ENCODE assay signal across 14 cellular contexts in the genomic region with DNA sequence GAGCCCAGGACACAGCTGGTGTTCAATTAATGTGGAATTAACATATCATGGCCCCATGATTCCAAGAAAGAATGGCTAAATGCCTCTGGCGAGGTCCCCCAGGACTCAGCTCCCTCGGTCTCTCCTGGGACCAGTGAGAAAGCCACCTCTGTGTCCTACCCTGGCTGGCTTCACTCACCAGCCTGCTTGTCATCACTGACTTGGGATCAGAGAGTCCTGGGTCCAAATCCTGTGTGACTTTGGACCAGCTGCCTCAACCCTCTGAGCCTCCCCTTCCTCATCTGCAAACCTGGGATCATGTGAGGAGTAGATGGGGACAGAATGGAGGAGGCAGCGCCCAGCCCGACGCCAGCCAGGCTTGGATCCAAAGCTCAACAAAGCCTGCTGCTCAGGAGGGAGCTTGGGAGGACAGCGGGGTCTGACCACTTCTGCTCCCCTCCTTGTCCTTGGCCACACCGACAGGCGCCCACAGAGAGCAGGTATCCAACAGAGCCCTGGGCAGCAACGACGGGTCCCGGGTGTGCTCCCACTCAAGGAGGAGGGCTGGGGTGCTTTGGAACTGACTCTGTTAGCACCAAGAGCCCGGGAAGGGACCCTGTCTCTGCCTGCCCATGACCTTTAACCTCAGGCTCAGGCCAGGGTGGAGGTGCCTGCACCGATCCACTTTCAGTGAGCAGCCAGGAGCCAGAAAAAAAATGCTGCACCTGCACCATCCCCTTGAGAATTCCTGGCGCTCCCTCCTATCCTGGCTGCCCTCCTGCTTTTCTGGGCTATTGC. TPM values are rescaled to one million over a fixed set of nuclear protein-coding genes. Genes with fewer than 3 reads are reported as not detected.
DNase-seq lines count a peak whose midpoint lies in the region; ATAC-seq and TF ChIP-seq lines count a peak whose summit lies in the region.
"Had no signal": no experiment of that assay in that cellular context is flagged by ENCODE, and none has a peak within 500 bp of the region (broad histone marks: within the 10 kb centered on the region; RNA-seq: fewer than 3 reads in every experiment).

No MANE protein-coding gene starts in this region.

- peaks cover 4 to 26% (median 19%) of the 10 kb centered on the region in 4 donors for H3K4me1 ChIP-seq in Peyer's patch
- H3K4me1 ChIP-seq in iPS-18a (ENCODE audit: control insufficient read depth, low read depth, low read length) = peaks cover 19% of the 10 kb centered on the region
- peaks cover 18% of the 10 kb centered on the region for H3K4me1 ChIP-seq in testis
- H3K4me1 ChIP-seq: prostate gland had no signal

- H3K27ac ChIP-seq in Peyer's patch = no peak overlapping the region
- H3K27ac ChIP-seq in iPS-18a (ENCODE audit: low read length) = no peak overlapping the region
- H3K27ac ChIP-seq in testis = no peak overlapping the region
- H3K27ac ChIP-seq: prostate gland, thoracic aorta had no signal

- peaks cover 3% of the 10 kb centered on the region for H3K36me3 Mint-ChIP-seq in activated T-cell treated with anti-CD3 and anti-CD28 coated beads, Interleukin-2, amount 50 U/mL, for 24 hours (ENCODE audit: low read depth)
- H3K36me3 Mint-ChIP-seq in activated T-cell treated with anti-CD3 and anti-CD28 coated beads, Interleukin-2, amount 50 U/mL, for 72 hours (ENCODE audit: insufficient read depth in 2 of 2) = peaks cover 0 to 1% of the 10 kb centered on the region in 2 donors

- intact Hi-C loops in testis (cut with DNase I; ENCODE audit: low total_unique reads) = no loop called here

- H3K27ac Mint-ChIP-seq in activated T-cell treated with anti-CD3 and anti-CD28 coated beads, Interleukin-2, amount 50 U/mL, for 24 hours = no peak overlapping the region
- H3K27ac Mint-ChIP-seq in activated T-cell treated with anti-CD3 and anti-CD28 coated beads, Interleukin-2, amount 50 U/mL, for 72 hours = no peak overlapping the region

- peaks cover 38% of the 10 kb centered on the region for H3K27me3 Mint-ChIP-seq in activated T-cell treated with anti-CD3 and anti-CD28 coated beads, Interleukin-2, amount 50 U/mL, for 24 hours
- H3K27me3 Mint-ChIP-seq in activated T-cell treated with anti-CD3 and anti-CD28 coated beads, Interleukin-2, amount 50 U/mL, for 72 hours (ENCODE audit: low read depth) = peaks cover 29% of the 10 kb centered on the region

- WGBS in testis, 2 donors = 65 to 68% methylated on average over 4 to 14 of the region's 14 CpGs

- H3K36me3 ChIP-seq in Peyer's patch = no peaks in the 10 kb centered on the region
- H3K36me3 ChIP-seq in iPS-18a (ENCODE audit: control insufficient read depth, low read depth, low read length) = no peaks in the 10 kb centered on the region
- H3K36me3 ChIP-seq in testis (ENCODE audit: low read depth, missing control alignments) = no peaks in the 10 kb centered on the region
- H3K36me3 ChIP-seq: prostate gland, thoracic aorta had no signal

- H3K9me3 ChIP-seq in Peyer's patch (no peaks in the 10 kb centered on the region), iPS-18a (ENCODE audit: control insufficient read depth, low read depth, low read length) (no peaks in the 10 kb centered on the region), testis (no peaks in the 10 kb centered on the region)
- H3K9me3 ChIP-seq: prostate gland, thoracic aorta had no signal

- ATAC-seq in activated T-cell treated with anti-CD3 and anti-CD28 coated beads, Interleukin-2, amount 50 U/mL, for 72 hours (replicated peaks in 1 of 2) = no peak
- ATAC-seq in HG03159 (IDR thresholded peaks at IDR 0.05; ENCODE audit: unreplicated experiment) = no peak
- ATAC-seq: activated CD4-positive, CD25-positive, alpha-beta regulatory T cell treated with anti-CD3 and anti-CD28 coated beads, Interleukin-2, amount 50 U/mL, for 24 hours had no signal

- H3K4me1 Mint-ChIP-seq in activated T-cell treated with anti-CD3 and anti-CD28 coated beads, Interleukin-2, amount 50 U/mL, for 24 hours (ENCODE audit: low read depth) = peaks cover 25% of the 10 kb centered on the region
- peaks cover 25% of the 10 kb centered on the region for H3K4me1 Mint-ChIP-seq in activated T-cell treated with anti-CD3 and anti-CD28 coated beads, Interleukin-2, amount 50 U/mL, for 72 hours (ENCODE audit: low read depth)

- no peak for TF ChIP-seq CTCF in Peyer's patch (IDR thresholded peaks at IDR 0.05)
- TF ChIP-seq CTCF in testis (IDR thresholded peaks at IDR 0.05) = no peak

- no peak overlapping the region for H3K9ac ChIP-seq in iPS-18a (ENCODE audit: low read length)

- H3K4me3 ChIP-seq in Peyer's patch (no peak overlapping the region), iPS-18a (ENCODE audit: low read length) (peak overlapping the region; percentile 29), testis (no peak overlapping the region)
- H3K4me3 ChIP-seq: prostate gland, thoracic aorta had no signal

- peak; percentile 25 for DNase-seq in activated T-cell treated with anti-CD3 and anti-CD28 coated beads, Interleukin-2, amount 50 U/mL, for 24 hours
- DNase-seq in activated T-cell treated with anti-CD3 and anti-CD28 coated beads, Interleukin-2, amount 50 U/mL, for 72 hours = no peak
- DNase-seq in Peyer's patch (peak in 2 of 3 donors; percentile 7 to 44), testis (peak; percentile 12), GF-D8 (lab: John Stamatoyannopoulos, UW) (no peak), kidney glomerular epithelial cell (lab: John Stamatoyannopoulos, UW) (no peak)
- DNase-seq: foreskin melanocyte, NCI-H446 treated with DMSO at 0.1 percent for 48 hours, OCI-M1 had no signal

- H3K4me3 Mint-ChIP-seq in activated T-cell treated with anti-CD3 and anti-CD28 coated beads, Interleukin-2, amount 50 U/mL, for 24 hours = no peak overlapping the region
- H3K4me3 Mint-ChIP-seq in activated T-cell treated with anti-CD3 and anti-CD28 coated beads, Interleukin-2, amount 50 U/mL, for 72 hours = no peak overlapping the region

- no peaks in the 10 kb centered on the region for H3K9me3 Mint-ChIP-seq in activated T-cell treated with anti-CD3 and anti-CD28 coated beads, Interleukin-2, amount 50 U/mL, for 24 hours
- H3K9me3 Mint-ChIP-seq in activated T-cell treated with anti-CD3 and anti-CD28 coated beads, Interleukin-2, amount 50 U/mL, for 72 hours = no peaks in the 10 kb centered on the region

- no peak for TF ChIP-seq POLR2A in Peyer's patch (IDR thresholded peaks at IDR 0.05)
- TF ChIP-seq POLR2A in testis (IDR thresholded peaks at IDR 0.05) = no peak

- peaks cover 0 to 26% of the 10 kb centered on the region in 2 donors for H3K27me3 ChIP-seq in Peyer's patch
- H3K27me3 ChIP-seq in iPS-18a (ENCODE audit: control insufficient read depth, insufficient read depth, low read length) = peaks cover 49% of the 10 kb centered on the region
- H3K27me3 ChIP-seq in testis = no peaks in the 10 kb centered on the region

RNA-seq across cellular contexts. Expression of gene SH2D5, which starts 3.2 kb away (rescaled TPM):
- under 1 TPM; 0.09 to 0.34 TPM for total RNA-seq in activated T-cell treated with anti-CD3 and anti-CD28 coated beads, Interleukin-2, amount 50 U/mL, for 72 hours
- total RNA-seq in Peyer's patch = not detected
- 1 to 10 TPM; 4.2 to 5.8 TPM for total RNA-seq in testis
- polyA plus RNA-seq in testis (ENCODE audit: insufficient read depth, low read depth, low replicate concordance) = 5.1 TPM

RNA-seq across cellular contexts. Expression of gene KIF17, which starts 11.5 kb away (rescaled TPM):
- not detected for total RNA-seq in activated T-cell treated with anti-CD3 and anti-CD28 coated beads, Interleukin-2, amount 50 U/mL, for 72 hours
- total RNA-seq in Peyer's patch (10 to 100 TPM in 1 of 4 donors, 1 to 10 TPM in 2, under 1 TPM in 1; 0.80 to 10.3 (median 2.2) TPM), testis (10 to 100 TPM; 36.1 to 80.2 TPM)
- polyA plus RNA-seq in testis (ENCODE audit: insufficient read depth, low read depth, low replicate concordance) = 54.1 TPM

RNA-seq across cellular contexts. Expression of gene HP1BP3, which starts 57.8 kb away (rescaled TPM):
- total RNA-seq in activated T-cell treated with anti-CD3 and anti-CD28 coated beads, Interleukin-2, amount 50 U/mL, for 72 hours = 100 to 1,000 TPM; 283 to 333 TPM
- total RNA-seq in Peyer's patch = 1,000 to 10,000 TPM in 1 of 4 donors, 100 to 1,000 TPM in 3; 259 to 1,144 (median 287) TPM
- 100 to 1,000 TPM; 347 to 401 TPM for total RNA-seq in testis
- polyA plus RNA-seq in testis (ENCODE audit: insufficient read depth, low read depth, low replicate concordance) = 165 TPM

Comparison
In these comparisons a context has a peak if more than half of its experiments do, and no peak if none do; other contexts are left out.
1. DNase-seq: peak in activated T-cell treated with anti-CD3 and anti-CD28 coated beads, Interleukin-2, amount 50 U/mL, for 24 hours (single experiment), Peyer's patch (2 of 3) and testis (single experiment); none in activated T-cell treated with anti-CD3 and anti-CD28 coated beads, Interleukin-2, amount 50 U/mL, for 72 hours (0 of 2), GF-D8 (single experiment) and kidney glomerular epithelial cell (single experiment).